ENCODE assay signal across 1 cellular context in genomic region chr13:105920375-105920774, GRCh38.
TF ChIP-seq lines count a peak whose summit lies in the region.

No MANE protein-coding gene starts in this region.

TF ChIP-seq in GM23338, 12 proteins besides CTCF, POLR2A, EP300 and RAD21 (continued from another document):
- TF ChIP-seq ZNF462 (CRISPR knock-in tag; IDR thresholded peaks at IDR 0.05) (no peak), CREB1 (CRISPR knock-in tag; IDR thresholded peaks at IDR 0.05; ENCODE audit: low read depth) (no peak), JUNB (IDR thresholded peaks at IDR 0.05; ENCODE audit: unreplicated experiment) (no peak), EZH2phosphoT487 (IDR thresholded peaks at IDR 0.05; ENCODE audit: unreplicated experiment) (no peak), STAT1 (IDR thresholded peaks at IDR 0.05; ENCODE audit: unreplicated experiment) (no peak)
- TF ChIP-seq, protein P1, sequence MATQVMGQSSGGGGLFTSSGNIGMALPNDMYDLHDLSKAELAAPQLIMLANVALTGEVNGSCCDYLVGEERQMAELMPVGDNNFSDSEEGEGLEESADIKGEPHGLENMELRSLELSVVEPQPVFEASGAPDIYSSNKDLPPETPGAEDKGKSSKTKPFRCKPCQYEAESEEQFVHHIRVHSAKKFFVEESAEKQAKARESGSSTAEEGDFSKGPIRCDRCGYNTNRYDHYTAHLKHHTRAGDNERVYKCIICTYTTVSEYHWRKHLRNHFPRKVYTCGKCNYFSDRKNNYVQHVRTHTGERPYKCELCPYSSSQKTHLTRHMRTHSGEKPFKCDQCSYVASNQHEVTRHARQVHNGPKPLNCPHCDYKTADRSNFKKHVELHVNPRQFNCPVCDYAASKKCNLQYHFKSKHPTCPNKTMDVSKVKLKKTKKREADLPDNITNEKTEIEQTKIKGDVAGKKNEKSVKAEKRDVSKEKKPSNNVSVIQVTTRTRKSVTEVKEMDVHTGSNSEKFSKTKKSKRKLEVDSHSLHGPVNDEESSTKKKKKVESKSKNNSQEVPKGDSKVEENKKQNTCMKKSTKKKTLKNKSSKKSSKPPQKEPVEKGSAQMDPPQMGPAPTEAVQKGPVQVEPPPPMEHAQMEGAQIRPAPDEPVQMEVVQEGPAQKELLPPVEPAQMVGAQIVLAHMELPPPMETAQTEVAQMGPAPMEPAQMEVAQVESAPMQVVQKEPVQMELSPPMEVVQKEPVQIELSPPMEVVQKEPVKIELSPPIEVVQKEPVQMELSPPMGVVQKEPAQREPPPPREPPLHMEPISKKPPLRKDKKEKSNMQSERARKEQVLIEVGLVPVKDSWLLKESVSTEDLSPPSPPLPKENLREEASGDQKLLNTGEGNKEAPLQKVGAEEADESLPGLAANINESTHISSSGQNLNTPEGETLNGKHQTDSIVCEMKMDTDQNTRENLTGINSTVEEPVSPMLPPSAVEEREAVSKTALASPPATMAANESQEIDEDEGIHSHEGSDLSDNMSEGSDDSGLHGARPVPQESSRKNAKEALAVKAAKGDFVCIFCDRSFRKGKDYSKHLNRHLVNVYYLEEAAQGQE (IDR thresholded peaks at IDR 0.05; ENCODE audit: unreplicated experiment), result no peak
